Comparison of ENCODE assay signal across 14 cellular contexts in the genomic region with DNA sequence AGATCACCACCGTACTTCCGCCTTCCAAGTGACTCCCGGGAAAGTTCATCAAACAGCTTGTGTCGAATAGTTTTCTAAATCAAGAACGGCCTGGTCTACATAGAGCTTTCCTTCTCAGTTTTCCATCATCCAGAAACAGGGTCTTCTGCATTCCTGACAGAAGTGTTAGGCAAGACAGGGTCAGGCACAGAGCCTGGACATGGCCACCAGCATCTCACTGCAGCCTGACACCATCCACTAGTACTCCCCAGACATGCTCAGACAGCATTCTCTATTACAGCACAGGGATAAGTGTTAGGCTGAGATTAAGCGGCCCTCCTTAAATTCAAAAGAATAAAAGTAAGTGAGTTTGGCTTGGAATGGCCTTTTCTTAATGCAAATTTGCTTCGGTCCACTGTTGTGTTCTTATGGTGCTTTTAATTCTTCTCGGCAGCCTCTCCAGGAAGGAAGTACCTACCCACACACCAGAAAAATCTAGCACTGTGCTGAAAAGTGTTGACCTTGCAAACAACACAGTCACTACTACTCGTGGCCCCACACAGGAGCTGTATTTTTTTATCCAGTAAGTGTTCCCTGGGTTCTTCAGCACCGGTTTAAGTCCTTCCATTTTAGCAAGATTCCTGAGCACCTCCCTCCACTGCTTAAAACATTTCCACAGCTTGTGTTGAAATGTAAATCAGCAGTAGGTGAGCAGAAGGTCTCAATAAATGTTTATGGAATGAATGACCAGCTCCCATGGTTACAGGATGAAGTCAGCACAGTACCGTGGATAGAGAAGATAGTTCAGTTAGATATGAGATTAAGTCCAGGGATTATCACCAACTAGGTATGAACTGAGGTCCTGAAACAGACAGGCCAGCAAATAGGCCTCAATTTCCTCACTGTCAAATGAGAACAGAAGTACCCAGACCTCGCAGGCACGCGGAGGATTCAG. TPM values are rescaled to one million over a fixed set of nuclear protein-coding genes. Genes with fewer than 3 reads are reported as not detected.
A peak's percentile ranks its signal among the peaks of the same experiment; 100 is the strongest.
DNase-seq lines count a peak whose midpoint lies in the region; ATAC-seq, FAIRE-seq and TF ChIP-seq lines count a peak whose summit lies in the region.
"Had no signal": no experiment of that assay in that cellular context is flagged by ENCODE, and none has a peak within 500 bp of the region (broad histone marks: within the 10 kb centered on the region; RNA-seq: fewer than 3 reads in every experiment).

No MANE protein-coding gene starts in this region.

- ATAC-seq in T-cell (replicated peaks in 1 of 4) (peak; percentile 48 to 74 (median 62)), HG03135 (IDR thresholded peaks at IDR 0.05; ENCODE audit: unreplicated experiment) (no peak)
- ATAC-seq: gastrocnemius medialis had no signal

- FAIRE-seq in endothelial cell of umbilical vein (lab: Jason Lieb, UNC) (peak; percentile 83), D721Med (lab: Jason Lieb, UNC) (no peak)
- FAIRE-seq: A204.1, H1 had no signal

- H3K27ac ChIP-seq in endothelial cell of umbilical vein (ENCODE audit: insufficient read depth, low read depth, low read length), result peak overlapping the region; percentile 10
- H3K27ac ChIP-seq: gastrocnemius medialis, SJSA1 had no signal

- H3K9me1 ChIP-seq in endothelial cell of umbilical vein (replicated peaks; ENCODE audit: control insufficient read depth, extremely low read depth, insufficient read depth, low read length), result no peaks in the 10 kb centered on the region

- no peaks in the 10 kb centered on the region for H3K9me3 ChIP-seq in endothelial cell of umbilical vein (replicated peaks; ENCODE audit: control insufficient read depth, insufficient read depth, low read length)
- H3K9me3 ChIP-seq: gastrocnemius medialis, SJSA1 had no signal

- H3K4me3 Mint-ChIP-seq in T-cell, result peak overlapping the region in 2 of 3 donors; percentile 3 to 55
- no peak overlapping the region for H3K4me3 Mint-ChIP-seq in osteocyte (ENCODE audit: unreplicated experiment)

- H3K79me2 ChIP-seq in endothelial cell of umbilical vein (ENCODE audit: control insufficient read depth, insufficient read depth, low read length), result no peaks in the 10 kb centered on the region

- H3K27me3 Mint-ChIP-seq in T-cell (no peaks in the 10 kb centered on the region), osteocyte (ENCODE audit: unreplicated experiment) (no peaks in the 10 kb centered on the region)

- no peak overlapping the region for H3K4me2 ChIP-seq in endothelial cell of umbilical vein (ENCODE audit: insufficient read depth, low read length)

- H3K9ac ChIP-seq in endothelial cell of umbilical vein (replicated peaks; ENCODE audit: extremely low read depth, insufficient read depth, low read length), result no peak overlapping the region

- H3K27me3 ChIP-seq in endothelial cell of umbilical vein (ENCODE audit: control insufficient read depth in 2 of 2, insufficient read depth in 2 of 2, low read length in 2 of 2), result no peaks in the 10 kb centered on the region
- H3K27me3 ChIP-seq: gastrocnemius medialis, SJSA1 had no signal

- peak; percentile 28 for DNase-seq in NCI-H82 (lab: John Stamatoyannopoulos, UW)
- DNase-seq in NCI-H82 treated with DMSO at 0.1 percent for 48 hours (lab: John Stamatoyannopoulos, UW; ENCODE audit: unreplicated experiment), result no peak
- DNase-seq in T-cell, result peak in 1 of 34 experiments; percentile 6
- peak; percentile 58 for DNase-seq in endothelial cell of umbilical vein (ENCODE audit: low read depth, low spot score)
- DNase-seq in osteocyte (ENCODE audit: extremely low spot score, unreplicated experiment), result peak; percentile 48
- no peak for DNase-seq in DMS153 (lab: John Stamatoyannopoulos, UW)
- DNase-seq in D721Med (ENCODE audit: insufficient read length, low spot score), result no peak
- DNase-seq: gastrocnemius medialis, GDM1, NCI-H524 had no signal

- TF ChIP-seq POLR2A in endothelial cell of umbilical vein (IDR thresholded peaks at IDR 0.05; ENCODE audit: low read depth, low read length), result no peak

- H3K4me3 ChIP-seq in endothelial cell of umbilical vein (replicated peaks in 1 of 3; ENCODE audit: insufficient read depth in 1 of 3, low read depth in 1 of 3, low read length in 3 of 3), result no peak overlapping the region
- H3K4me3 ChIP-seq: gastrocnemius medialis, SJSA1 had no signal

- peaks cover 35 to 52% (median 39%) of the 10 kb centered on the region in 3 donors for H3K4me1 Mint-ChIP-seq in T-cell
- H3K4me1 Mint-ChIP-seq in osteocyte (ENCODE audit: unreplicated experiment), result no peaks in the 10 kb centered on the region

- intact Hi-C loops in endothelial cell of umbilical vein (cut with micrococcal nuclease), result no loop called here

- H4K20me1 ChIP-seq in endothelial cell of umbilical vein (replicated peaks; ENCODE audit: control insufficient read depth, extremely low read depth, insufficient read depth, low read length), result no peaks in the 10 kb centered on the region

- dilution Hi-C loops in endothelial cell of umbilical vein (cut with MboI; ENCODE audit: extremely low pct_ligation_motif_present, low sequenced_read_pairs), result no loop called here

- H3K27ac Mint-ChIP-seq in T-cell, result peak overlapping the region; percentile 80 to 84
- no peak overlapping the region for H3K27ac Mint-ChIP-seq in osteocyte (ENCODE audit: unreplicated experiment)

- H3K9me3 Mint-ChIP-seq in T-cell (no peaks in the 10 kb centered on the region), osteocyte (ENCODE audit: unreplicated experiment) (no peaks in the 10 kb centered on the region)

- peaks cover 3 to 4% of the 10 kb centered on the region in 2 experiments for H3K36me3 ChIP-seq in endothelial cell of umbilical vein (ENCODE audit: control insufficient read depth in 2 of 2, extremely low read depth in 1 of 2, insufficient read depth in 2 of 2, low read length in 2 of 2)

- CTCF ChIA-PET in T-cell (lab: Charles Lee) (no interaction called here), endothelial cell of umbilical vein (lab: Charles Lee) (interaction anchor here (0.5 to 2.1 kb wide), 3 partner anchors 21 to 258 kb away, joined by 3 to 6 read pairs (median 4); no protein-coding TSS in a partner anchor)

- no TSS peak for BruUV-seq in endothelial cell of umbilical vein (replicated peaks; lab: Mats Ljungman, UMichigan)

- POLR2A ChIA-PET in T-cell (lab: Charles Lee), result no interaction called here
- POLR2A ChIA-PET in endothelial cell of umbilical vein (lab: Charles Lee), result no interaction called here

- TF ChIP-seq CTCF in endothelial cell of umbilical vein (IDR thresholded peaks at IDR 0.05; ENCODE audit: extremely low read depth in 1 of 2, insufficient read depth in 1 of 2, low read depth in 1 of 2, low read length in 2 of 2) (no peak), osteocyte (IDR thresholded peaks at IDR 0.05) (no peak), D721Med (IDR thresholded peaks at IDR 0.05; ENCODE audit: insufficient read depth, missing control alignments) (no peak)

- no peak overlapping the region for H2AFZ ChIP-seq in endothelial cell of umbilical vein (ENCODE audit: low read depth, low read length)

- H3K4me1 ChIP-seq in endothelial cell of umbilical vein (ENCODE audit: control insufficient read depth, extremely low read depth, insufficient read depth, low read length), result peaks cover 7% of the 10 kb centered on the region
- H3K4me1 ChIP-seq: SJSA1 had no signal

- H3K36me3 Mint-ChIP-seq in T-cell (peaks cover 46% of the 10 kb centered on the region), osteocyte (ENCODE audit: unreplicated experiment) (peaks cover 22% of the 10 kb centered on the region)

TF ChIP-seq in endothelial cell of umbilical vein, 7 proteins besides CTCF, POLR2A, EP300 and RAD21:
- TF ChIP-seq, protein P1, sequence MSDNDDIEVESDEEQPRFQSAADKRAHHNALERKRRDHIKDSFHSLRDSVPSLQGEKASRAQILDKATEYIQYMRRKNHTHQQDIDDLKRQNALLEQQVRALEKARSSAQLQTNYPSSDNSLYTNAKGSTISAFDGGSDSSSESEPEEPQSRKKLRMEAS (IDR thresholded peaks at IDR 0.05; ENCODE audit: insufficient read depth, insufficient read length), result no peak
- no peak for TF ChIP-seq MYC (IDR thresholded peaks at IDR 0.05; ENCODE audit: low read depth, low read length)
- no peak for TF ChIP-seq GATA2 (IDR thresholded peaks at IDR 0.05; ENCODE audit: insufficient read depth, insufficient read length, low read depth, low read length)
- TF ChIP-seq EZH2 (IDR thresholded peaks at IDR 0.05; ENCODE audit: borderline replicate concordance, low read depth, low read length, severe bottlenecking), result no peak
- no peak for TF ChIP-seq JUN (IDR thresholded peaks at IDR 0.05; ENCODE audit: borderline replicate concordance, insufficient read depth, insufficient read length, low read depth)
- TF ChIP-seq FOS (IDR thresholded peaks at IDR 0.05; ENCODE audit: borderline replicate concordance, insufficient read depth, low read length), result no peak
- TF ChIP-seq POLR2AphosphoS5 (IDR thresholded peaks at IDR 0.05; ENCODE audit: insufficient read depth, low read depth, low read length), result no peak
TF ChIP-seq in endothelial cell of umbilical vein: peak in this region for 0.

RNA-seq across cellular contexts. Expression of a gene that starts 44.1 kb away (rescaled TPM):
- 10 to 100 TPM; 47.7 to 64.6 (median 52.4) TPM for total RNA-seq in T-cell
- total RNA-seq in endothelial cell of umbilical vein, result 51.9 and 53.1 TPM in 2 replicates
- polyA plus RNA-seq in endothelial cell of umbilical vein, result 18.1 and 18.7 TPM in 2 replicates
- polyA plus RNA-seq in endothelial cell of umbilical vein (2011; cell fraction: cytosol; rRNA removed), result 23.4 and 23.7 TPM in 2 replicates
- 23.3 and 29.3 TPM in 2 replicates for polyA plus RNA-seq in endothelial cell of umbilical vein (2011; cell fraction: nucleus; rRNA removed)
- 38.7 and 46.1 TPM in 2 replicates for polyA plus RNA-seq in endothelial cell of umbilical vein (2012)
- polyA minus RNA-seq in endothelial cell of umbilical vein, result 35.6 and 39.3 TPM in 2 replicates
- 52.2 TPM for polyA minus RNA-seq in endothelial cell of umbilical vein (2011; cell fraction: cytosol; rRNA and poly(A)+ RNA removed)
- 30.9 and 39.5 TPM in 2 replicates for polyA minus RNA-seq in endothelial cell of umbilical vein (2011; cell fraction: nucleus; rRNA and poly(A)+ RNA removed)
- 49.1 and 49.8 TPM in 2 replicates for total RNA-seq in osteocyte

RNA-seq across cellular contexts. Expression of a gene that starts 44.7 kb away (rescaled TPM):
- total RNA-seq in T-cell, result 100 to 1,000 TPM in 2 of 5 donors, 10 to 100 TPM in 3; 61.8 to 138 (median 74.6) TPM
- 59.3 and 59.6 TPM in 2 replicates for total RNA-seq in endothelial cell of umbilical vein
- polyA plus RNA-seq in endothelial cell of umbilical vein, result 5.8 and 11.9 TPM in 2 replicates
- 16.6 and 18.5 TPM in 2 replicates for polyA plus RNA-seq in endothelial cell of umbilical vein (2011; cell fraction: cytosol; rRNA removed)
- 32.5 and 33.8 TPM in 2 replicates for polyA plus RNA-seq in endothelial cell of umbilical vein (2011; cell fraction: nucleus; rRNA removed)
- 45.7 and 63.8 TPM in 2 replicates for polyA plus RNA-seq in endothelial cell of umbilical vein (2012)
- polyA minus RNA-seq in endothelial cell of umbilical vein, result 14.2 and 23.9 TPM in 2 replicates
- polyA minus RNA-seq in endothelial cell of umbilical vein (2011; cell fraction: cytosol; rRNA and poly(A)+ RNA removed), result 15.0 TPM
- polyA minus RNA-seq in endothelial cell of umbilical vein (2011; cell fraction: nucleus; rRNA and poly(A)+ RNA removed), result 34.0 and 45.9 TPM in 2 replicates
- total RNA-seq in osteocyte, result 55.8 and 57.4 TPM in 2 replicates

Comparison
In these comparisons a context has a peak if more than half of its experiments do, and no peak if none do; other contexts are left out.
1. DNase-seq: peak in NCI-H82 (single experiment), endothelial cell of umbilical vein (single experiment) and osteocyte (single experiment); none in NCI-H82 treated with DMSO at 0.1 percent for 48 hours (single experiment), DMS153 (single experiment) and D721Med (single experiment).